2 cellular contexts compared by ENCODE assay signal in genomic region chr3:138092023-138092422, GRCh38.
TF ChIP-seq lines count a peak whose summit lies in the region.

No MANE protein-coding gene starts in this region.

TF ChIP-seq in A549, 52 proteins besides CTCF, POLR2A, EP300 and RAD21 (continued from another document):
- TF ChIP-seq FOSL2 (IDR thresholded peaks at IDR 0.05) (no peak), FOSL2 (CRISPR knock-in tag; IDR thresholded peaks at IDR 0.05) (peak; percentile 16; the same call in 1 of the 2 replicates)

TF ChIP-seq in GM12891, 5 proteins besides CTCF, POLR2A, EP300 and RAD21 (continued from another document):
- TF ChIP-seq SPI1 (IDR thresholded peaks at IDR 0.05; ENCODE audit: low read depth, low read length) (no peak), POU2F2 (IDR thresholded peaks at IDR 0.05; ENCODE audit: low read depth, low read length) (no peak)
